In the genomic region with DNA sequence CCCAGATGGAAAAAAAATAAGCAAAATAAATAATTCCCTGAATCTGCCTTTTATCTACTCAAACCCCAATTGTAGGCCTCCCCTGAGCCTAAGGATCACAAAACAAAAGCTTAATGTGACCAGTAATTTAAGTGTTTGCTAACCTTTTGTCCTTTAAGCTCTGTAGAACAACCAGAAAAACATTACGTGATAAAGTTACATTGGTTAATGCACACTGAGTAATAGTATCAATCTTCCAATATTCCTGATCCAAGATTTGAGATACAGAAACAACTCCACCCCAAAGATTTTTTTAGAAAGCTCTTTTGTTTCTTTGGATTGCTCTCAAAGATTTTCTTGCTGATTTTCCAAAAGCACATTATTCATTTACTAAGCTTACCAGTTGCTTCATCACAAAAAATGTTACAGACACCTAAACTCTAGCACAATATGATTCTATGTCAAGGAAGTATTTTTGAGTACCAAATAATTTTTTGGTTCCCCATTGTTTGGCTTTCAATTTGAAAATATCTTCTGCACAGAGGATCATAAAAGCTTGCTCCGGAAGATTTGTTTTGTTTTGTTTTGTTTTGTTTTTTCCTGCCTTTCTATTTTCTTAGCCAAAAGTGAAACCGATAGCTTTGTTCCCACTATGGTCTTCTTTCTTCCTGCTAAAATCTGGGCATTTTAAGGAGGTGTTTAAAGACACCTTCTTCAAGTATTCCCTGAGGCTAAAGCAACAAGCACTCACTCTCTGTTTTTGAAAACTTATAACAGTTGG, we compare ENCODE assay signal across 10 cellular contexts. TPM values are rescaled to one million over a fixed set of nuclear protein-coding genes. Genes with fewer than 3 reads are reported as not detected.
DNase-seq lines count a peak whose midpoint lies in the region; ATAC-seq, FAIRE-seq and TF ChIP-seq lines count a peak whose summit lies in the region.
"Had no signal": no experiment of that assay in that cellular context is flagged by ENCODE, and none has a peak within 500 bp of the region (broad histone marks: within the 10 kb centered on the region; RNA-seq: fewer than 3 reads in every experiment).

No MANE protein-coding gene starts in this region.

- H2BK20ac ChIP-seq in H1 (ENCODE audit: low read length), result no peak overlapping the region

- TF ChIP-seq EP300 in H1 (IDR thresholded peaks at IDR 0.05; ENCODE audit: borderline replicate concordance in 1 of 2, low read depth in 2 of 2, low read length in 2 of 2), result no peak

- H3K56ac ChIP-seq in H1 (replicated peaks; ENCODE audit: insufficient read length, low read depth, low read length), result no peak overlapping the region

- H4K5ac ChIP-seq in H1 (ENCODE audit: insufficient read length, low read depth, low read length), result no peak overlapping the region

- DNase-seq in left ventricle myocardium inferior, result no peak
- DNase-seq in Right ventricle myocardium superior, result no peak
- DNase-seq in H1 (ENCODE audit: low read depth in 1 of 2, low spot score in 2 of 2), result no peak
- DNase-seq in aorta, result no peak
- no peak for DNase-seq in left lung
- DNase-seq in activated naive CD4-positive, alpha-beta T cell treated with anti-CD3 and anti-CD28 coated beads, Interleukin-2, amount 50 U/mL, for 16 hours, result no peak
- DNase-seq in natural killer cell, result no peak
- DNase-seq: mucosa of descending colon; stimulated activated naive CD8-positive, alpha-beta T cell treated with anti-CD3 and anti-CD28 coated beads, Interleukin-15, amount 100 ng/mL, for 72 hours had no signal

- no peak overlapping the region for H4K91ac ChIP-seq in H1 (replicated peaks; ENCODE audit: insufficient read length, low read length)

- peaks cover 60% of the 10 kb centered on the region for H3K4me1 Mint-ChIP-seq in nephron
- H3K4me1 Mint-ChIP-seq in natural killer cell, result no peaks in the 10 kb centered on the region
- H3K4me1 Mint-ChIP-seq: stimulated activated naive CD8-positive, alpha-beta T cell treated with anti-CD3 and anti-CD28 coated beads, Interleukin-15, amount 100 ng/mL, for 72 hours had no signal

- H3K27me3 Mint-ChIP-seq in nephron (ENCODE audit: low read depth), result no peaks in the 10 kb centered on the region
- H3K27me3 Mint-ChIP-seq in natural killer cell (ENCODE audit: low read depth in 2 of 2), result peaks cover 19 to 55% of the 10 kb centered on the region in 2 donors

- H3K36me3 ChIP-seq in left ventricle myocardium inferior (no peaks in the 10 kb centered on the region), H1 (ENCODE audit: control insufficient read depth in 2 of 4, insufficient read depth in 4 of 4, low read length in 3 of 4) (no peaks in the 10 kb centered on the region), aorta (ENCODE audit: control insufficient read depth in 1 of 2, insufficient read depth in 2 of 2, low read length in 1 of 2) (no peaks in the 10 kb centered on the region), left lung (no peaks in the 10 kb centered on the region)

- 90% methylated on average over 3 of the region's 3 CpGs; no CpG with 5 or more reads in 1 of the 2 experiments for WGBS in H1 (ENCODE audit: extremely low coverage in 1 of 2, insufficient coverage in 1 of 2, insufficient read length in 1 of 2, insufficient replicate concordance in 2 of 2, low coverage in 1 of 2, low lambda C conversion rate in 2 of 2, missing lambda C conversion rate in 1 of 2), 2 experiments
- 45 to 50% methylated on average over 3 of the region's 3 CpGs for WGBS in aorta, 2 donors

- no peaks in the 10 kb centered on the region for H3K79me2 ChIP-seq in H1 (ENCODE audit: control insufficient read depth in 1 of 2, insufficient read depth in 2 of 2, low read length in 2 of 2)

- H3K36me3 Mint-ChIP-seq in nephron (ENCODE audit: low read depth), result no peaks in the 10 kb centered on the region
- no peaks in the 10 kb centered on the region for H3K36me3 Mint-ChIP-seq in natural killer cell

- FAIRE-seq in H1 (lab: Jason Lieb, UNC), result peak; percentile 13

- no peak overlapping the region for H2BK12ac ChIP-seq in H1 (ENCODE audit: low read depth, low read length)

- POLR2A ChIA-PET in H1 (lab: Charles Lee; ENCODE audit: partially characterized antibody), result interaction anchor here (1.2 kb wide), 1 partner anchor 12 kb away, joined by 3 read pairs; no protein-coding TSS in a partner anchor

- H3K4me1 ChIP-seq in left ventricle myocardium inferior (no peaks in the 10 kb centered on the region), H1 (replicated peaks in 1 of 4; ENCODE audit: control insufficient read depth in 3 of 4, insufficient read depth in 4 of 4, low read length in 3 of 4) (peaks cover 0 to 16% (median 3%) of the 10 kb centered on the region in 4 experiments; a peak in 2 of 7 replicates), aorta (ENCODE audit: control insufficient read depth in 1 of 2, insufficient read depth in 2 of 2, low read length in 2 of 2) (no peaks in the 10 kb centered on the region), left lung (no peaks in the 10 kb centered on the region)

- no peak overlapping the region for H3K9ac ChIP-seq in H1 (replicated peaks in 1 of 4; ENCODE audit: extremely low read depth in 1 of 4, low read depth in 3 of 4, low read length in 3 of 4)

- H2BK15ac ChIP-seq in H1 (ENCODE audit: low read length), result no peak overlapping the region

- H2BK120ac ChIP-seq in H1 (replicated peaks; ENCODE audit: low read depth, low read length), result no peak overlapping the region

- no peak overlapping the region for H3K14ac ChIP-seq in H1 (ENCODE audit: insufficient read length)

- no peaks in the 10 kb centered on the region for H3K79me1 ChIP-seq in H1 (ENCODE audit: low read depth, low read length)

- H3K9me3 Mint-ChIP-seq in nephron, result no peaks in the 10 kb centered on the region
- no peaks in the 10 kb centered on the region for H3K9me3 Mint-ChIP-seq in natural killer cell
- H3K9me3 Mint-ChIP-seq: stimulated activated naive CD8-positive, alpha-beta T cell treated with anti-CD3 and anti-CD28 coated beads, Interleukin-15, amount 100 ng/mL, for 72 hours had no signal

- H4K8ac ChIP-seq in H1 (ENCODE audit: extremely low read depth, insufficient read depth, low read length), result no peak overlapping the region

- H3K27me3 ChIP-seq in left ventricle myocardium inferior (ENCODE audit: low read depth), result no peaks in the 10 kb centered on the region
- no peaks in the 10 kb centered on the region for H3K27me3 ChIP-seq in H1 (replicated peaks in 1 of 4; ENCODE audit: control insufficient read depth in 3 of 4, extremely low read depth in 1 of 4, insufficient read depth in 3 of 4, low read length in 3 of 4)
- H3K27me3 ChIP-seq in aorta (ENCODE audit: control insufficient read depth in 1 of 2, insufficient read depth in 2 of 2, low read length in 1 of 2), result peaks cover 0 to 2% of the 10 kb centered on the region in 2 donors
- no peaks in the 10 kb centered on the region for H3K27me3 ChIP-seq in left lung

- H2AFZ ChIP-seq in H1 (ENCODE audit: low read length), result peak overlapping the region; percentile 85

- H3K27ac Mint-ChIP-seq in nephron (peak overlapping the region; percentile 83 to 98 (median 93)), natural killer cell (no peak overlapping the region)

- ATAC-seq in Right ventricle myocardium superior (ENCODE audit: poor library complexity) (no peak), aorta (ENCODE audit: low FRiP score) (peak; percentile 60), left lung (no peak), natural killer cell (no peak)
- ATAC-seq: mucosa of descending colon; stimulated activated naive CD8-positive, alpha-beta T cell treated with anti-CD3 and anti-CD28 coated beads, Interleukin-15, amount 100 ng/mL, for 72 hours had no signal

- TF ChIP-seq CTCF in left ventricle myocardium inferior (IDR thresholded peaks at IDR 0.05; ENCODE audit: borderline replicate concordance) (no peak), H1 (IDR thresholded peaks at IDR 0.05; ENCODE audit: control extremely low read depth in 1 of 3, insufficient read depth in 1 of 3, low read depth in 1 of 3, low read length in 3 of 3) (no peak), nephron (IDR thresholded peaks at IDR 0.05; ENCODE audit: unreplicated experiment in 3 of 3) (no peak), left lung (IDR thresholded peaks at IDR 0.05) (no peak), natural killer cell (IDR thresholded peaks at IDR 0.05) (no peak)

- H3K9me3 ChIP-seq in left ventricle myocardium inferior (replicated peaks), result no peaks in the 10 kb centered on the region
- H3K9me3 ChIP-seq in H1 (ENCODE audit: insufficient read depth in 2 of 2, low read depth in 1 of 2, low read length in 1 of 2), result no peaks in the 10 kb centered on the region
- no peaks in the 10 kb centered on the region for H3K9me3 ChIP-seq in aorta (ENCODE audit: control insufficient read depth, low read length)
- no peaks in the 10 kb centered on the region for H3K9me3 ChIP-seq in left lung
- H3K9me3 ChIP-seq: mucosa of descending colon had no signal

- no peak overlapping the region for H3K18ac ChIP-seq in H1 (ENCODE audit: extremely low read depth, low read length)

- no peak overlapping the region for H3K27ac ChIP-seq in left ventricle myocardium inferior (replicated peaks)
- H3K27ac ChIP-seq in H1 (ENCODE audit: low read depth, low read length), result no peak overlapping the region
- H3K27ac ChIP-seq in aorta (ENCODE audit: low read depth in 1 of 2, low read length in 2 of 2), result no peak overlapping the region
- H3K27ac ChIP-seq in left lung, result no peak overlapping the region

- CTCF ChIA-PET in H1 (lab: Charles Lee; ENCODE audit: partially characterized antibody), result interaction anchor here (0.6 to 2.8 kb wide), 4 partner anchors 13 to 49 kb away, joined by 3 to 16 read pairs (median 6); no protein-coding TSS in a partner anchor

- TF ChIP-seq RAD21 in H1 (IDR thresholded peaks at IDR 0.05 in 1 of 2, conservative IDR thresholded peaks at IDR 0.05 in 1 of 2; ENCODE audit: low read depth in 2 of 2, low read length in 2 of 2), result no peak

- H4K20me1 ChIP-seq in H1 (replicated peaks in 1 of 2; ENCODE audit: control insufficient read depth in 1 of 2, insufficient read depth in 2 of 2, low read length in 2 of 2), result no peaks in the 10 kb centered on the region

- no peak overlapping the region for H2BK5ac ChIP-seq in H1 (ENCODE audit: low read depth, low read length)

- peak overlapping the region; percentile 24 to 72 (median 68) for H3K4me3 Mint-ChIP-seq in nephron
- no peak overlapping the region for H3K4me3 Mint-ChIP-seq in natural killer cell
- H3K4me3 Mint-ChIP-seq: stimulated activated naive CD8-positive, alpha-beta T cell treated with anti-CD3 and anti-CD28 coated beads, Interleukin-15, amount 100 ng/mL, for 72 hours had no signal

- peaks cover 1% of the 10 kb centered on the region; the same call in 1 of the 2 replicates for H3K23me2 ChIP-seq in H1 (ENCODE audit: low read depth, low read length)

- no peak overlapping the region for H3K23ac ChIP-seq in H1 (ENCODE audit: insufficient read length)

- H3K4me2 ChIP-seq in H1 (ENCODE audit: insufficient read depth in 1 of 2, low read depth in 2 of 2, low read length in 2 of 2), result no peak overlapping the region

- no peak overlapping the region for H3K4ac ChIP-seq in H1 (replicated peaks; ENCODE audit: insufficient read length, low read depth, low read length)

- no peak overlapping the region for H2AK5ac ChIP-seq in H1 (ENCODE audit: low read depth, low read length)

- TF ChIP-seq POLR2A in H1 (IDR thresholded peaks at IDR 0.05; ENCODE audit: control extremely low read depth in 1 of 2, low read depth in 2 of 2, low read length in 2 of 2), result no peak

- H3K4me3 ChIP-seq in left ventricle myocardium inferior, result peak overlapping the region; percentile 43
- no peak overlapping the region for H3K4me3 ChIP-seq in H1 (ENCODE audit: extremely low read depth in 1 of 4, insufficient read depth in 2 of 4, low read depth in 3 of 4, low read length in 4 of 4)
- no peak overlapping the region for H3K4me3 ChIP-seq in aorta (ENCODE audit: low read length in 2 of 2)
- peak overlapping the region in 1 of 2 donors; percentile 10 for H3K4me3 ChIP-seq in left lung
- H3K4me3 ChIP-seq: mucosa of descending colon had no signal

- intact Hi-C loops in left ventricle myocardium inferior (cut with micrococcal nuclease) (no loop called here), Right ventricle myocardium superior (cut with DNase I) (no loop called here), aorta (cut with DNase I) (no loop called here), left lung (cut with DNase I) (no loop called here), natural killer cell (cut with micrococcal nuclease) (no loop called here)

RNA-seq across cellular contexts. Expression of a gene that starts 54.2 kb away (rescaled TPM):
- 1.9 TPM for total RNA-seq in left ventricle myocardium inferior
- total RNA-seq in Right ventricle myocardium superior, result 2.3 TPM
- total RNA-seq in H1 (2021; fragmentation: NEBNext Ultra II Directional; extraction: Animal tissue kit (Norgen Biotek cat#: 25700)), result 5.5 and 5.8 TPM in 2 replicates
- polyA plus RNA-seq in H1 (2011; rRNA removed), result 3.9 and 4.9 TPM in 2 replicates
- 3.8 TPM for polyA plus RNA-seq in H1 (2011; cell fraction: cytosol; rRNA removed)
- polyA plus RNA-seq in H1 (2011; cell fraction: nucleus; rRNA removed), result 3.8 TPM
- 2.7 to 5.3 TPM (median 4.3 TPM) in 4 replicates for polyA plus RNA-seq in H1 (2012, experiment 1 of 2)
- polyA plus RNA-seq in H1 (2012, experiment 2 of 2), result 3.1 TPM
- polyA plus RNA-seq in H1 (2013, experiment 1 of 2), result 5.8 TPM
- polyA plus RNA-seq in H1 (2013, experiment 2 of 2), result 5.7 TPM
- polyA minus RNA-seq in H1 (2011; rRNA and poly(A)+ RNA removed), result 2.6 and 3.0 TPM in 2 replicates
- 5.1 TPM for polyA minus RNA-seq in H1 (2011; cell fraction: cytosol; rRNA and poly(A)+ RNA removed)
- 5.2 TPM for polyA minus RNA-seq in H1 (2011; cell fraction: nucleus; rRNA and poly(A)+ RNA removed)
- total RNA-seq in aorta, result 1 to 10 TPM; 1.0 to 7.0 TPM
- polyA plus RNA-seq in aorta, result under 1 TPM; 0.13 to 0.54 TPM
- total RNA-seq in left lung, result 1 to 10 TPM; 2.9 to 6.9 TPM
- total RNA-seq in natural killer cell, result under 1 TPM in 1 of 3 donors, not detected in 2; 0.07 TPM

Comparison
In these comparisons a context has a peak if more than half of its experiments do, and no peak if none do; other contexts are left out.
1. H3K27ac Mint-ChIP-seq: peak in nephron (3 of 3); none in natural killer cell (0 of 2).